9 cellular contexts compared by ENCODE assay signal in genomic region chr17:14427914-14428639, GRCh38.
DNase-seq lines count a peak whose midpoint lies in the region; ATAC-seq, FAIRE-seq and TF ChIP-seq lines count a peak whose summit lies in the region.
"Had no signal": no experiment of that assay in that cellular context is flagged by ENCODE, and none has a peak within 500 bp of the region (broad histone marks: within the 10 kb centered on the region; RNA-seq: fewer than 3 reads in every experiment).

No MANE protein-coding gene starts in this region.

- H3K9me3 Mint-ChIP-seq in activated naive CD4-positive, alpha-beta T cell treated with anti-CD3 and anti-CD28 coated beads, Interleukin-2, amount 50 U/mL, for 24 hours: no peaks in the 10 kb centered on the region

- peak overlapping the region; percentile 73 for H3K27ac Mint-ChIP-seq in activated naive CD4-positive, alpha-beta T cell treated with anti-CD3 and anti-CD28 coated beads, Interleukin-2, amount 50 U/mL, for 24 hours

- TF ChIP-seq POLR2A in H54 (IDR thresholded peaks at IDR 0.05; ENCODE audit: low read depth, low read length): no peak

- H3K27me3 Mint-ChIP-seq in activated naive CD4-positive, alpha-beta T cell treated with anti-CD3 and anti-CD28 coated beads, Interleukin-2, amount 50 U/mL, for 24 hours: no peaks in the 10 kb centered on the region

- H3K36me3 Mint-ChIP-seq in activated naive CD4-positive, alpha-beta T cell treated with anti-CD3 and anti-CD28 coated beads, Interleukin-2, amount 50 U/mL, for 24 hours: peaks cover 1% of the 10 kb centered on the region

- peak overlapping the region; percentile 81 for H3K4me3 Mint-ChIP-seq in activated naive CD4-positive, alpha-beta T cell treated with anti-CD3 and anti-CD28 coated beads, Interleukin-2, amount 50 U/mL, for 24 hours

- H3K4me1 Mint-ChIP-seq in activated naive CD4-positive, alpha-beta T cell treated with anti-CD3 and anti-CD28 coated beads, Interleukin-2, amount 50 U/mL, for 24 hours: peaks cover 64% of the 10 kb centered on the region

- no peak for FAIRE-seq in H54 (lab: Jason Lieb, UNC)
- FAIRE-seq: colon had no signal

- ATAC-seq in GM21367 (IDR thresholded peaks at IDR 0.05; ENCODE audit: unreplicated experiment): peak; percentile 80

- DNase-seq in Kasumi-1 (lab: John Stamatoyannopoulos, UW): peak; percentile 3 to 8
- DNase-seq in stimulated activated CD8-positive, alpha-beta memory T cell treated with anti-CD3 and anti-CD28 coated beads, Interleukin-4, amount 100 ng/mL, for 1 hour (ENCODE audit: low read depth in 2 of 2, low spot score in 1 of 2): peak; percentile 8 to 23
- no peak for DNase-seq in NCI-H82 (lab: John Stamatoyannopoulos, UW)
- no peak for DNase-seq in H54 (ENCODE audit: insufficient read length, low spot score)
- no peak for DNase-seq in SIG-M5 (lab: John Stamatoyannopoulos, UW)
- DNase-seq in SW 1271 (lab: John Stamatoyannopoulos, UW): no peak

Comparison
In these comparisons a context has a peak if more than half of its experiments do, and no peak if none do; other contexts are left out.
1. DNase-seq: peak in Kasumi-1 (2 of 2) and stimulated activated CD8-positive, alpha-beta memory T cell treated with anti-CD3 and anti-CD28 coated beads, Interleukin-4, amount 100 ng/mL, for 1 hour (2 of 2); none in NCI-H82 (single experiment), H54 (single experiment), SIG-M5 (single experiment) and SW 1271 (0 of 2).